In genomic region chr1:92623187-92623778, GRCh38 we compare ENCODE assay signal across 8 cellular contexts.
A peak's percentile ranks its signal among the peaks of the same experiment; 100 is the strongest.
DNase-seq lines count a peak whose midpoint lies in the region; ATAC-seq, FAIRE-seq and TF ChIP-seq lines count a peak whose summit lies in the region.

No MANE protein-coding gene starts in this region.

- H3K9me3 ChIP-seq in esophagus squamous epithelium (no peaks in the 10 kb centered on the region), thoracic aorta (no peaks in the 10 kb centered on the region)

- H3K27me3 ChIP-seq in esophagus squamous epithelium: no peaks in the 10 kb centered on the region
- H3K27me3 ChIP-seq in thoracic aorta (replicated peaks; ENCODE audit: insufficient read depth): no peaks in the 10 kb centered on the region

- DNase-seq in GM10248 (ENCODE audit: extremely low spot score) (peak; percentile 13), NCI-H69 (lab: John Stamatoyannopoulos, UW) (peak; percentile 8), esophagus squamous epithelium (lab: John Stamatoyannopoulos, UW) (no peak), thoracic aorta (ENCODE audit: low spot score) (no peak), 8988T (no peak), kidney tubule cell (ENCODE audit: low spot score) (no peak)

- H3K27ac ChIP-seq in esophagus squamous epithelium (no peak overlapping the region), thoracic aorta (no peak overlapping the region)

- TF ChIP-seq POLR2A in esophagus squamous epithelium (IDR thresholded peaks at IDR 0.05): no peak

- ATAC-seq in thoracic aorta (ENCODE audit: insufficient number of reproducible peaks, low FRiP score, low read depth): no peak
- ATAC-seq in HG03520 (IDR thresholded peaks at IDR 0.05; ENCODE audit: unreplicated experiment): no peak

- no peaks in the 10 kb centered on the region for H3K4me1 ChIP-seq in esophagus squamous epithelium
- no peaks in the 10 kb centered on the region for H3K4me1 ChIP-seq in thoracic aorta (ENCODE audit: control insufficient read depth in 1 of 2, low read depth in 2 of 2)

- peak; percentile 36 for TF ChIP-seq CTCF in GM10248 (IDR thresholded peaks at IDR 0.05; ENCODE audit: control extremely low read depth, extremely low read depth, low read depth, missing control alignments)
- TF ChIP-seq CTCF in esophagus squamous epithelium (IDR thresholded peaks at IDR 0.05): peak in 4 of 6 experiments; percentile 13 to 42 (median 18)
- peak; percentile 13 for TF ChIP-seq CTCF in thoracic aorta (IDR thresholded peaks at IDR 0.05)

- peaks cover 0 to 33% (median 0%) of the 10 kb centered on the region in 3 donors for H3K36me3 ChIP-seq in esophagus squamous epithelium
- H3K36me3 ChIP-seq in thoracic aorta: peaks cover 4% of the 10 kb centered on the region

- FAIRE-seq in A204.1 (lab: Jason Lieb, UNC): peak; percentile 98

- intact Hi-C loops in esophagus squamous epithelium (cut with DNase I): no loop called here

- POLR2A ChIA-PET in GM10248 (lab: Yijun Ruan, JAX): no interaction called here

- 73 to 80% methylated on average over 3 of the region's 3 CpGs for WGBS in esophagus squamous epithelium, 2 donors

- CTCF ChIA-PET in GM10248 (lab: Yijun Ruan, JAX): interaction anchor here (0.8 to 1.3 kb wide), 5 partner anchors 15 to 315 kb away, joined by 3 to 9 read pairs (median 3); no protein-coding TSS in a partner anchor

- H3K4me3 ChIP-seq in esophagus squamous epithelium (no peak overlapping the region), thoracic aorta (no peak overlapping the region)

Comparison
In these comparisons a context has a peak if more than half of its experiments do, and no peak if none do; other contexts are left out.
1. DNase-seq: peak in GM10248 (single experiment) and NCI-H69 (single experiment); none in esophagus squamous epithelium (single experiment), thoracic aorta (single experiment), 8988T (single experiment) and kidney tubule cell (single experiment).
2. Peak in every context shown above with its lines, with median percentiles within 50 percentile points of each other: CTCF ChIP-seq.